1 cellular context compared by ENCODE assay signal in the genomic region with DNA sequence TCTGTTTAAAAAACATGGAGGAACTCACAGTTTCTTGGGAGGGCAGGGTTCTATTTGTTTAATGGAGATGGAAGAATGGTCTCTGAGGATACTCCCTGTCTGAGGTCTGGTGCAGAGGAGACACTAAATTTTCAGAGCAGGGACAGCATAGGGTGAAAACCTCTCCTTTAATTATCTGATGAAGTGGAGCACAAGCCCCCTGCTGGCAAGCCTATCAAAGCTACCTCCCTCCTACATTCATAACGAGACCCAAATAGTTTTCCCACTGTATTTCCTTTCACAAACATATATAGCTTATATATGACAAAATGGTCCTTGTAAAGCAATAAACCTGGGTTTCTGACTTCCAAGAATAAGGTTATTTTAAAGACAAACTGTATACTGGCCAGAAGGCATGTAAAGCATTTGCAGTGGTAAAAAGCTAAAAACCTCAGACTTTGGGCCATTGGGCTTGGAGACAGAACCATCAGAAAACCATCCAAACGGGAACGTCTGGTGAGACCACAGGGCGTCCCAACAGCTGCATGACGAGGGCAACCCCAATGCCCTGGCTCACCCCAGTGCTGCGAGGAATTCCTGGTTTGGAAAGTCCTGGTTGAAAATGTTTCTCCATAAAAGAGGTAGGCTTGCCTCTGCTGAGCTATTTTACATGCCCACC.
TF ChIP-seq lines count a peak whose summit lies in the region.

No MANE protein-coding gene starts in this region.

TF ChIP-seq in GM23338, 12 proteins besides CTCF, POLR2A, EP300 and RAD21:
- TF ChIP-seq, protein P1, sequence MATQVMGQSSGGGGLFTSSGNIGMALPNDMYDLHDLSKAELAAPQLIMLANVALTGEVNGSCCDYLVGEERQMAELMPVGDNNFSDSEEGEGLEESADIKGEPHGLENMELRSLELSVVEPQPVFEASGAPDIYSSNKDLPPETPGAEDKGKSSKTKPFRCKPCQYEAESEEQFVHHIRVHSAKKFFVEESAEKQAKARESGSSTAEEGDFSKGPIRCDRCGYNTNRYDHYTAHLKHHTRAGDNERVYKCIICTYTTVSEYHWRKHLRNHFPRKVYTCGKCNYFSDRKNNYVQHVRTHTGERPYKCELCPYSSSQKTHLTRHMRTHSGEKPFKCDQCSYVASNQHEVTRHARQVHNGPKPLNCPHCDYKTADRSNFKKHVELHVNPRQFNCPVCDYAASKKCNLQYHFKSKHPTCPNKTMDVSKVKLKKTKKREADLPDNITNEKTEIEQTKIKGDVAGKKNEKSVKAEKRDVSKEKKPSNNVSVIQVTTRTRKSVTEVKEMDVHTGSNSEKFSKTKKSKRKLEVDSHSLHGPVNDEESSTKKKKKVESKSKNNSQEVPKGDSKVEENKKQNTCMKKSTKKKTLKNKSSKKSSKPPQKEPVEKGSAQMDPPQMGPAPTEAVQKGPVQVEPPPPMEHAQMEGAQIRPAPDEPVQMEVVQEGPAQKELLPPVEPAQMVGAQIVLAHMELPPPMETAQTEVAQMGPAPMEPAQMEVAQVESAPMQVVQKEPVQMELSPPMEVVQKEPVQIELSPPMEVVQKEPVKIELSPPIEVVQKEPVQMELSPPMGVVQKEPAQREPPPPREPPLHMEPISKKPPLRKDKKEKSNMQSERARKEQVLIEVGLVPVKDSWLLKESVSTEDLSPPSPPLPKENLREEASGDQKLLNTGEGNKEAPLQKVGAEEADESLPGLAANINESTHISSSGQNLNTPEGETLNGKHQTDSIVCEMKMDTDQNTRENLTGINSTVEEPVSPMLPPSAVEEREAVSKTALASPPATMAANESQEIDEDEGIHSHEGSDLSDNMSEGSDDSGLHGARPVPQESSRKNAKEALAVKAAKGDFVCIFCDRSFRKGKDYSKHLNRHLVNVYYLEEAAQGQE (IDR thresholded peaks at IDR 0.05; ENCODE audit: unreplicated experiment) = no peak
- TF ChIP-seq ZNF331 (CRISPR knock-in tag; IDR thresholded peaks at IDR 0.05; ENCODE audit: low read depth) (no peak), STAT1 (IDR thresholded peaks at IDR 0.05; ENCODE audit: unreplicated experiment) (no peak), CREB1 (CRISPR knock-in tag; IDR thresholded peaks at IDR 0.05; ENCODE audit: low read depth) (no peak), POLR2AphosphoS5 (IDR thresholded peaks at IDR 0.05; ENCODE audit: low read depth) (no peak), EZH2phosphoT487 (IDR thresholded peaks at IDR 0.05; ENCODE audit: unreplicated experiment) (no peak), EZH2 (IDR thresholded peaks at IDR 0.05; ENCODE audit: low read depth, unreplicated experiment) (no peak)
- TF ChIP-seq, protein P2, sequence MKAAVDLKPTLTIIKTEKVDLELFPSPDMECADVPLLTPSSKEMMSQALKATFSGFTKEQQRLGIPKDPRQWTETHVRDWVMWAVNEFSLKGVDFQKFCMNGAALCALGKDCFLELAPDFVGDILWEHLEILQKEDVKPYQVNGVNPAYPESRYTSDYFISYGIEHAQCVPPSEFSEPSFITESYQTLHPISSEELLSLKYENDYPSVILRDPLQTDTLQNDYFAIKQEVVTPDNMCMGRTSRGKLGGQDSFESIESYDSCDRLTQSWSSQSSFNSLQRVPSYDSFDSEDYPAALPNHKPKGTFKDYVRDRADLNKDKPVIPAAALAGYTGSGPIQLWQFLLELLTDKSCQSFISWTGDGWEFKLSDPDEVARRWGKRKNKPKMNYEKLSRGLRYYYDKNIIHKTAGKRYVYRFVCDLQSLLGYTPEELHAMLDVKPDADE (IDR thresholded peaks at IDR 0.05) = no peak
